8 cellular contexts compared by ENCODE assay signal in genomic region chr14:22829661-22830328, GRCh38. TPM values are rescaled to one million over a fixed set of nuclear protein-coding genes. Genes with fewer than 3 reads are reported as not detected.
DNase-seq lines count a peak whose midpoint lies in the region; ATAC-seq lines count a peak whose summit lies in the region.

Gene MRPL52 (plus strand): TSS chr14:22829887. CDS start chr14:22829913, 26 bp downstream.

- peaks cover 10% of the 10 kb centered on the region for H3K79me2 ChIP-seq in mesendoderm (ENCODE audit: control insufficient read depth, insufficient read depth, low read length)

- H3K9ac ChIP-seq in mesendoderm (ENCODE audit: low read length): peak within 1 kb of the TSS; percentile 96

- H3K27ac Mint-ChIP-seq in CD8-positive, alpha-beta memory T cell: peak within 1 kb of the TSS; percentile 86 to 98 (median 95)
- H3K27ac Mint-ChIP-seq in effector memory CD8-positive, alpha-beta T cell: peak within 1 kb of the TSS; percentile 84 to 93

- H3K4me2 ChIP-seq in mesendoderm (ENCODE audit: low read length): peak within 1 kb of the TSS; percentile 71

- peaks cover 0 to 32% (median 11%) of the 10 kb centered on the region in 3 donors for H3K36me3 Mint-ChIP-seq in CD8-positive, alpha-beta memory T cell
- peaks cover 33% of the 10 kb centered on the region for H3K36me3 Mint-ChIP-seq in effector memory CD8-positive, alpha-beta T cell (ENCODE audit: insufficient read depth)

- H3K18ac ChIP-seq in mesendoderm (ENCODE audit: low read length): peak within 1 kb of the TSS; percentile 88

- no peaks in the 10 kb centered on the region for H3K9me3 Mint-ChIP-seq in CD8-positive, alpha-beta memory T cell
- H3K9me3 Mint-ChIP-seq in effector memory CD8-positive, alpha-beta T cell: no peaks in the 10 kb centered on the region

- H3K4ac ChIP-seq in mesendoderm (ENCODE audit: low read depth, low read length): peak within 1 kb of the TSS; percentile 89

- H3K23ac ChIP-seq in mesendoderm (ENCODE audit: low read length): peak within 1 kb of the TSS; percentile 6

- H3K4me3 ChIP-seq in CD8-positive, alpha-beta memory T cell (ENCODE audit: low read length): peak within 1 kb of the TSS; percentile 95
- peak within 1 kb of the TSS; percentile 98 for H3K4me3 ChIP-seq in mesendoderm (ENCODE audit: low read length)

- CTCF ChIA-PET in CD8-positive, alpha-beta memory T cell (lab: Charles Lee): interaction anchor here (0.9 to 8.2 kb wide), 6 partner anchors 11 to 357 kb away, joined by 3 to 66 read pairs (median 4); no protein-coding TSS in a partner anchor
- CTCF ChIA-PET in activated CD8-positive, alpha-beta memory T cell treated with anti-CD3 and anti-CD28 coated beads for 36 hours (lab: Charles Lee): interaction anchor here (0.7 to 2.9 kb wide), 8 partner anchors 8 to 1522 kb away, joined by 3 to 26 read pairs (median 5); partner anchors contain the start of gene LRP10

- H4K8ac ChIP-seq in mesendoderm (ENCODE audit: low read depth, low read length): peak within 1 kb of the TSS; percentile 88

- peaks cover 10 to 12% of the 10 kb centered on the region in 2 donors for H3K27me3 Mint-ChIP-seq in CD8-positive, alpha-beta memory T cell
- peaks cover 7 to 12% of the 10 kb centered on the region in 2 donors for H3K27me3 Mint-ChIP-seq in effector memory CD8-positive, alpha-beta T cell

- POLR2A ChIA-PET in CD8-positive, alpha-beta memory T cell (lab: Charles Lee): interaction anchor here (0.7 to 2.1 kb wide), 6 partner anchors 9 to 64 kb away, joined by 3 to 7 read pairs (median 4); partner anchors contain the start of gene OXA1L
- POLR2A ChIA-PET in activated CD8-positive, alpha-beta memory T cell treated with anti-CD3 and anti-CD28 coated beads for 36 hours (lab: Charles Lee): interaction anchor here (0.6 to 1.4 kb wide), 7 partner anchors 9 to 319 kb away, joined by 3 to 6 read pairs (median 4); partner anchors contain the start of genes OXA1L and RBM23

- peak within 1 kb of the TSS; percentile 43 for H4K5ac ChIP-seq in mesendoderm (ENCODE audit: low read length)

- H3K4me1 Mint-ChIP-seq in CD8-positive, alpha-beta memory T cell: peaks cover 22 to 34% (median 27%) of the 10 kb centered on the region in 3 donors
- peaks cover 13 to 15% of the 10 kb centered on the region in 2 donors for H3K4me1 Mint-ChIP-seq in effector memory CD8-positive, alpha-beta T cell (ENCODE audit: low read depth in 2 of 2)

- H3K9me3 ChIP-seq in CD8-positive, alpha-beta memory T cell (ENCODE audit: low read length): no peaks in the 10 kb centered on the region

- peak within 1 kb of the TSS; percentile 97 for H3K56ac ChIP-seq in mesendoderm (ENCODE audit: low read length)

- no peaks in the 10 kb centered on the region for H3K27me3 ChIP-seq in CD8-positive, alpha-beta memory T cell (ENCODE audit: insufficient read depth, low read length, poor library complexity, severe bottlenecking)
- H3K27me3 ChIP-seq in mesendoderm (ENCODE audit: insufficient read depth, low read length, poor library complexity): no peaks in the 10 kb centered on the region

- H2BK5ac ChIP-seq in mesendoderm (ENCODE audit: low read length): peak within 1 kb of the TSS; percentile 81

- peaks cover 2% of the 10 kb centered on the region for H3K79me1 ChIP-seq in mesendoderm (ENCODE audit: low read length)

- DNase-seq in CD8-positive, alpha-beta memory T cell: peak; percentile 83 to 95 (median 85)
- peak; percentile 78 for DNase-seq in HS-27A (ENCODE audit: low read depth)
- DNase-seq in NK-92 (lab: John Stamatoyannopoulos, UW; ENCODE audit: unreplicated experiment): peak; percentile 28
- peak; percentile 81 to 83 (median 82) for DNase-seq in effector memory CD8-positive, alpha-beta T cell
- DNase-seq in mesendoderm: peak; percentile 91
- DNase-seq in stimulated activated CD8-positive, alpha-beta memory T cell treated with anti-CD3 and anti-CD28 coated beads, Interleukin-15, amount 100 ng/mL, for 1 hour (ENCODE audit: low read depth): peak; percentile 84

- peak within 1 kb of the TSS; percentile 91 for H3K27ac ChIP-seq in CD8-positive, alpha-beta memory T cell (ENCODE audit: low read depth, low read length)
- peak within 1 kb of the TSS; percentile 83 for H3K27ac ChIP-seq in mesendoderm (ENCODE audit: low read depth, low read length)

- H2BK120ac ChIP-seq in mesendoderm (ENCODE audit: low read depth, low read length): peak within 1 kb of the TSS; percentile 49

- peak within 1 kb of the TSS; percentile 89 to 95 (median 91) for H3K4me3 Mint-ChIP-seq in CD8-positive, alpha-beta memory T cell
- H3K4me3 Mint-ChIP-seq in effector memory CD8-positive, alpha-beta T cell: peak within 1 kb of the TSS; percentile 90 to 93

- H2BK15ac ChIP-seq in mesendoderm (replicated peaks; ENCODE audit: low read depth): peak within 1 kb of the TSS; percentile 65

- H3K36me3 ChIP-seq in CD8-positive, alpha-beta memory T cell (ENCODE audit: insufficient read depth, low read length): peaks cover 13% of the 10 kb centered on the region
- H3K36me3 ChIP-seq in mesendoderm (ENCODE audit: control insufficient read depth, insufficient read depth, low read length): no peaks in the 10 kb centered on the region

- H3K4me1 ChIP-seq in CD8-positive, alpha-beta memory T cell (ENCODE audit: insufficient read depth, low read length): peaks cover 13% of the 10 kb centered on the region
- peaks cover 1% of the 10 kb centered on the region for H3K4me1 ChIP-seq in mesendoderm (ENCODE audit: control insufficient read depth, low read depth, low read length)

- peak; percentile 90 for ATAC-seq in GM19463 (IDR thresholded peaks at IDR 0.05; ENCODE audit: unreplicated experiment)
- peak; percentile 96 for ATAC-seq in effector memory CD8-positive, alpha-beta T cell (replicated peaks)

- H2AK5ac ChIP-seq in mesendoderm (ENCODE audit: low read length): no peak within 1 kb of the TSS

- no CpG with 5 or more reads among the region's 38 CpGs for WGBS in mesendoderm (ENCODE audit: extremely low coverage, insufficient coverage, low lambda C conversion rate)

RNA-seq across cellular contexts. Expression of gene MRPL52, which starts in this region (rescaled TPM):
- 100 to 1,000 TPM; 181 to 185 TPM for total RNA-seq in CD8-positive, alpha-beta memory T cell
- 139 TPM for polyA plus RNA-seq in CD8-positive, alpha-beta memory T cell
- 100 to 1,000 TPM; 170 to 179 TPM for total RNA-seq in activated CD8-positive, alpha-beta memory T cell treated with anti-CD3 and anti-CD28 coated beads for 36 hours
- 355 TPM for polyA plus RNA-seq in mesendoderm (2013, experiment 1 of 2)
- polyA plus RNA-seq in mesendoderm (2013, experiment 2 of 2): 362 TPM

Comparison
In these comparisons a context has a peak if more than half of its experiments do, and no peak if none do; other contexts are left out.
1. Peak in every context shown above with its lines: DNase-seq, ATAC-seq, H3K4me3 ChIP-seq and H3K27ac ChIP-seq.
2. DNase-seq: peak in every context shown above with its lines; median percentile 91 in mesendoderm; 85 in CD8-positive, alpha-beta memory T cell; 84 in stimulated activated CD8-positive, alpha-beta memory T cell treated with anti-CD3 and anti-CD28 coated beads, Interleukin-15, amount 100 ng/mL, for 1 hour; 82 in effector memory CD8-positive, alpha-beta T cell; 78 in HS-27A; 28 in NK-92.